Comparison of ENCODE assay signal across 29 cellular contexts in the genomic region with DNA sequence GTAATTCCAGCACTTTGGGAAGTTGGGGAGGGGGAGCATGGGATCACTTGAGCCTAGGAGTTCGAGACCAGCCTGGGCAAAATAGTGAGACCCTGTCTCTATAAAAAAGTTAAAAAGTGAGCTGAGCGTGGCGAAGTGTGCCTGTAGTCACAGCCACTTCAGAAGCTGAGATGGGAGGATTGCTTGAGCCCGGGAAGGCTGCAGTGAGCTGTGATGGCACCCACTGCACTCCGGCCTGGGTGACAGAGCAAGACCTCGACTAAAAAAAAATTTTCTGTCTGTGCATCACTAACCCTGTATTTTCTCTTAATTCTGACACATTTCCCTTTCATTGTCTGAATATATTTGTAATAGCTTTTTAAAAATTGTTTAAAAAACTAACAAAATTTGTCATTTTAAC. TPM values are rescaled to one million over a fixed set of nuclear protein-coding genes. Genes with fewer than 3 reads are reported as not detected.
A peak's percentile ranks its signal among the peaks of the same experiment; 100 is the strongest.
DNase-seq lines count a peak whose midpoint lies in the region; ATAC-seq and TF ChIP-seq lines count a peak whose summit lies in the region.
"Had no signal": no experiment of that assay in that cellular context is flagged by ENCODE, and none has a peak within 500 bp of the region (broad histone marks: within the 10 kb centered on the region; RNA-seq: fewer than 3 reads in every experiment).

No MANE protein-coding gene starts in this region.

- H3K9me3 ChIP-seq in thyroid gland: no peaks in the 10 kb centered on the region
- H3K9me3 ChIP-seq: esophagus squamous epithelium, upper lobe of left lung had no signal

- H3K36me3 Mint-ChIP-seq in nephron progenitor cell (ENCODE audit: low read depth): peaks cover 37% of the 10 kb centered on the region
- H3K36me3 Mint-ChIP-seq in activated T-helper 2 cell treated with anti-CD3 and anti-CD28 coated beads, Interferon-gamma antibody, Interleukin-2, Interleukin-4, amounts not matched to agents 10 μg/mL and 5 μg/mL and 100 μg/mL, durations not matched to agents 14 hours and 24 hours and 36 hours (ENCODE audit: low read depth): no peaks in the 10 kb centered on the region
- H3K36me3 Mint-ChIP-seq: CD4-positive, CD25-positive, alpha-beta regulatory T cell; memory B cell had no signal

- peaks cover 53 to 55% of the 10 kb centered on the region in 2 donors for H3K4me1 ChIP-seq in thyroid gland

- WGBS in thyroid gland, 2 donors: 62 to 71% methylated on average over 6 of the region's 6 CpGs

- H3K9me3 Mint-ChIP-seq in nephron progenitor cell: peaks cover 24% of the 10 kb centered on the region
- no peaks in the 10 kb centered on the region for H3K9me3 Mint-ChIP-seq in activated T-helper 2 cell treated with anti-CD3 and anti-CD28 coated beads, Interferon-gamma antibody, Interleukin-2, Interleukin-4, amounts not matched to agents 10 μg/mL and 5 μg/mL and 100 μg/mL, durations not matched to agents 14 hours and 24 hours and 36 hours
- H3K9me3 Mint-ChIP-seq: GM23338 had no signal

- H3K4me3 ChIP-seq in coronary artery: no peak overlapping the region
- H3K4me3 ChIP-seq in thyroid gland (replicated peaks in 1 of 3): no peak overlapping the region
- H3K4me3 ChIP-seq: esophagus squamous epithelium, GM23338, hepatocyte, upper lobe of left lung had no signal

- TF ChIP-seq CTCF in coronary artery (IDR thresholded peaks at IDR 0.05): no peak
- TF ChIP-seq CTCF in nephron progenitor cell (IDR thresholded peaks at IDR 0.05): no peak
- no peak for TF ChIP-seq CTCF in thyroid gland (IDR thresholded peaks at IDR 0.05)

- TF ChIP-seq POLR2A in thyroid gland (IDR thresholded peaks at IDR 0.05): no peak

- H3K27ac Mint-ChIP-seq in nephron progenitor cell: peak overlapping the region; percentile 38
- no peak overlapping the region for H3K27ac Mint-ChIP-seq in activated T-helper 2 cell treated with anti-CD3 and anti-CD28 coated beads, Interferon-gamma antibody, Interleukin-2, Interleukin-4, amounts not matched to agents 10 μg/mL and 5 μg/mL and 100 μg/mL, durations not matched to agents 14 hours and 24 hours and 36 hours
- H3K27ac Mint-ChIP-seq: CD4-positive, CD25-positive, alpha-beta regulatory T cell; GM23338; memory B cell had no signal

- H3K36me3 ChIP-seq in thyroid gland: no peaks in the 10 kb centered on the region
- H3K36me3 ChIP-seq: esophagus squamous epithelium, upper lobe of left lung, WERI-Rb-1 had no signal

- intact Hi-C loops in thyroid gland (cut with DNase I): no loop called here
- intact Hi-C loops in activated T-helper 2 cell treated with anti-CD3 and anti-CD28 coated beads, Interferon-gamma antibody, Interleukin-2, Interleukin-4, amounts not matched to agents 10 μg/mL and 5 μg/mL and 100 μg/mL, durations not matched to agents 14 hours and 24 hours and 36 hours (cut with micrococcal nuclease): no loop called here

- ATAC-seq in HG03159 (IDR thresholded peaks at IDR 0.05; ENCODE audit: unreplicated experiment): no peak
- ATAC-seq: GM23338, sciatic nerve had no signal

- H3K27me3 ChIP-seq in thyroid gland: no peaks in the 10 kb centered on the region
- H3K27me3 ChIP-seq: esophagus squamous epithelium, hepatocyte, upper lobe of left lung had no signal

- no peak overlapping the region for H3K4me3 Mint-ChIP-seq in nephron progenitor cell
- no peak overlapping the region for H3K4me3 Mint-ChIP-seq in activated T-helper 2 cell treated with anti-CD3 and anti-CD28 coated beads, Interferon-gamma antibody, Interleukin-2, Interleukin-4, amounts not matched to agents 10 μg/mL and 5 μg/mL and 100 μg/mL, durations not matched to agents 14 hours and 24 hours and 36 hours (ENCODE audit: low read depth)
- H3K4me3 Mint-ChIP-seq: CD4-positive, CD25-positive, alpha-beta regulatory T cell; GM23338; memory B cell had no signal

- peak; percentile 13 for DNase-seq in activated CD8-positive, alpha-beta memory T cell treated with anti-CD3 and anti-CD28 coated beads for 24 hours
- DNase-seq in activated CD8-positive, alpha-beta memory T cell treated with anti-CD3 and anti-CD28 coated beads, Interleukin-2, amount 50 U/mL, for 48 hours: no peak
- DNase-seq in coronary artery (ENCODE audit: low spot score) (no peak), nephron progenitor cell (no peak), thyroid gland (peak; percentile 66 to 69), DMS53 (lab: John Stamatoyannopoulos, UW) (no peak)
- DNase-seq in activated T-helper 2 cell treated with anti-CD3 and anti-CD28 coated beads, Interferon-gamma antibody, Interleukin-2, Interleukin-4, amounts not matched to agents 10 μg/mL and 5 μg/mL and 100 μg/mL, durations not matched to agents 14 hours and 24 hours and 36 hours (ENCODE audit: low spot score): no peak
- DNase-seq: 8988T; activated CD4-positive, alpha-beta T cell treated with anti-CD3 and anti-CD28 coated beads for 48 hours; activated T-cell treated with anti-CD3 and anti-CD28 coated beads, Interleukin-2, amount 50 U/mL, for 1 hour; CD4-positive, CD25-positive, alpha-beta regulatory T cell; dermis blood vessel endothelial cell; DND-41; esophagus squamous epithelium; foreskin melanocyte; GF-D8; NCI-H1092; NCI-H1694 treated with DMSO at 0.1 percent for 48 hours; NCI-H446 treated with DMSO at 0.1 percent for 48 hours; NCI-H82; stimulated activated CD4-positive, alpha-beta T cell treated with anti-CD3 and anti-CD28 coated beads, Interleukin-4, amount 100 ng/mL, for 24 hours; T1000; upper lobe of left lung; WERI-Rb-1 had no signal

- H3K4me1 Mint-ChIP-seq in nephron progenitor cell: peaks cover 33% of the 10 kb centered on the region
- H3K4me1 Mint-ChIP-seq in activated T-helper 2 cell treated with anti-CD3 and anti-CD28 coated beads, Interferon-gamma antibody, Interleukin-2, Interleukin-4, amounts not matched to agents 10 μg/mL and 5 μg/mL and 100 μg/mL, durations not matched to agents 14 hours and 24 hours and 36 hours (ENCODE audit: low read depth): peaks cover 7% of the 10 kb centered on the region
- H3K4me1 Mint-ChIP-seq: CD4-positive, CD25-positive, alpha-beta regulatory T cell; memory B cell had no signal

- H3K27ac ChIP-seq in coronary artery (peak overlapping the region; percentile 38 to 88), thyroid gland (peak overlapping the region; percentile 80 to 88 (median 87))
- H3K27ac ChIP-seq: hepatocyte, WERI-Rb-1 had no signal

- H3K27me3 Mint-ChIP-seq in nephron progenitor cell (ENCODE audit: low read depth, poor library complexity): no peaks in the 10 kb centered on the region
- no peaks in the 10 kb centered on the region for H3K27me3 Mint-ChIP-seq in activated T-helper 2 cell treated with anti-CD3 and anti-CD28 coated beads, Interferon-gamma antibody, Interleukin-2, Interleukin-4, amounts not matched to agents 10 μg/mL and 5 μg/mL and 100 μg/mL, durations not matched to agents 14 hours and 24 hours and 36 hours (ENCODE audit: low read depth)

RNA-seq across cellular contexts. Expression of a gene that starts 29.8 kb away (rescaled TPM):
- 10 to 100 TPM; 33.0 to 69.6 (median 37.5) TPM for total RNA-seq in thyroid gland
- 2.6 and 2.7 TPM in 2 replicates for total RNA-seq in activated T-helper 2 cell treated with anti-CD3 and anti-CD28 coated beads, Interferon-gamma antibody, Interleukin-2, Interleukin-4, amounts not matched to agents 10 μg/mL and 5 μg/mL and 100 μg/mL, durations not matched to agents 14 hours and 24 hours and 36 hours

Comparison
In these comparisons a context has a peak if more than half of its experiments do, and no peak if none do; other contexts are left out.
1. DNase-seq: peak in activated CD8-positive, alpha-beta memory T cell treated with anti-CD3 and anti-CD28 coated beads for 24 hours (single experiment) and thyroid gland (2 of 2); none in activated CD8-positive, alpha-beta memory T cell treated with anti-CD3 and anti-CD28 coated beads, Interleukin-2, amount 50 U/mL, for 48 hours (single experiment), coronary artery (single experiment), nephron progenitor cell (single experiment), activated T-helper 2 cell treated with anti-CD3 and anti-CD28 coated beads, Interferon-gamma antibody, Interleukin-2, Interleukin-4, amounts not matched to agents 10 μg/mL and 5 μg/mL and 100 μg/mL, durations not matched to agents 14 hours and 24 hours and 36 hours (single experiment) and DMS53 (single experiment).